18 cellular contexts compared by ENCODE assay signal in the genomic region with DNA sequence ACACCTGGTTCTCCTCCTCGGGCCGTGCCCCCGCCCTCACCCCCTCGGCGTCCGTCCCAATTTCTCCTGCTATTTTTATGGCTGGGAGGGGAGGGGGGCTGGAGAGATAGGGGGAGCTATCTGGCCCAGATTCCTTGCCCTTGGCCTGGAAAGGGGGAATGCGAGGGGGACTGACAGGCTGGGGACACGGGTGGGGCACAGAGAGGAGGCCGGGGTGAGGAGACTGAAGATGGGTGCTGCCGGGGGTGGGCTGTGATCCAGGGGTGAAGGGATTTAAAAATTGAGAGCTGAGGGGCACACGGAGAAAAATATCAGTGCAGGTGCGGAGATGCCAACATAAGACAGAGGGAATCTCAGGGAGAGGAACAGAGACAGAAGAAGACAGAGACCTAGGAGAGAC. TPM values are rescaled to one million over a fixed set of nuclear protein-coding genes. Genes with fewer than 3 reads are reported as not detected.
"Had no signal": no experiment of that assay in that cellular context is flagged by ENCODE, and none has a peak within 500 bp of the region (broad histone marks: within the 10 kb centered on the region; RNA-seq: fewer than 3 reads in every experiment).

No MANE protein-coding gene starts in this region.

- H3K9me3 Mint-ChIP-seq: activated CD8-positive, alpha-beta T cell treated with anti-CD3 and anti-CD28 coated beads for 36 hours; natural killer cell; stimulated activated naive B cell treated with anti-CD40 and anti-IgM and Interleukin-4, amounts not matched to agents 10 μg/mL and 1 μg/mL and 100 μg/mL, for 72 hours; T-helper 2 cell treated with Interferon-gamma antibody and Interleukin-4, amounts not matched to agents 5 μg/mL and 100 μg/mL, for 36 hours had no signal

- H3K9me3 ChIP-seq: esophagus muscularis mucosa, sigmoid colon, upper lobe of right lung had no signal

- H3K36me3 ChIP-seq: esophagus muscularis mucosa, sigmoid colon, upper lobe of right lung had no signal

- H3K27ac Mint-ChIP-seq: activated CD8-positive, alpha-beta T cell treated with anti-CD3 and anti-CD28 coated beads for 36 hours; natural killer cell; stimulated activated naive B cell treated with anti-CD40 and anti-IgM and Interleukin-4, amounts not matched to agents 10 μg/mL and 1 μg/mL and 100 μg/mL, for 72 hours; T-helper 2 cell treated with Interferon-gamma antibody and Interleukin-4, amounts not matched to agents 5 μg/mL and 100 μg/mL, for 36 hours had no signal

- H3K4me3 ChIP-seq: esophagus muscularis mucosa, sigmoid colon, upper lobe of right lung had no signal

- ATAC-seq: activated CD8-positive, alpha-beta T cell treated with anti-CD3 and anti-CD28 coated beads for 36 hours; left lobe of liver; natural killer cell; stimulated activated naive B cell treated with anti-CD40 and anti-IgM and Interleukin-4, amounts not matched to agents 10 μg/mL and 1 μg/mL and 100 μg/mL, for 72 hours; upper lobe of right lung had no signal

- H3K4me3 Mint-ChIP-seq: activated CD8-positive, alpha-beta T cell treated with anti-CD3 and anti-CD28 coated beads for 36 hours; natural killer cell; T-helper 2 cell treated with Interferon-gamma antibody and Interleukin-4, amounts not matched to agents 5 μg/mL and 100 μg/mL, for 36 hours had no signal

- H3K36me3 Mint-ChIP-seq: natural killer cell had no signal

- H3K27ac ChIP-seq: esophagus muscularis mucosa, sigmoid colon, upper lobe of right lung had no signal

- DNase-seq: activated CD4-positive, alpha-beta T cell treated with anti-CD3 and anti-CD28 coated beads for 1 hour; activated CD8-positive, alpha-beta memory T cell treated with anti-CD3 and anti-CD28 coated beads, Interleukin-2, amount 50 U/mL, for 4 hours; activated CD8-positive, alpha-beta T cell treated with anti-CD3 and anti-CD28 coated beads for 36 hours; activated naive CD4-positive, alpha-beta T cell treated with Interleukin-2 at 50 U/mL for 16 hours; central memory CD4-positive, alpha-beta T cell; dermis blood vessel endothelial cell; islet precursor cell; mammary epithelial cell; natural killer cell; sigmoid colon; stimulated activated CD4-positive, alpha-beta T cell treated with anti-CD3 and anti-CD28 coated beads, Interleukin-2, amount 100 ng/mL, for 24 hours; stimulated activated naive B cell treated with anti-CD40 and anti-IgM and Interleukin-4, amounts not matched to agents 10 μg/mL and 1 μg/mL and 100 μg/mL, for 72 hours; upper lobe of right lung had no signal

RNA-seq across cellular contexts. Expression of a gene that starts 2.3 kb away (rescaled TPM):
- total RNA-seq: esophagus muscularis mucosa, mammary epithelial cell, sigmoid colon, upper lobe of right lung had no signal

RNA-seq across cellular contexts. Expression of a gene that starts 24.8 kb away (rescaled TPM):
- total RNA-seq: activated CD8-positive, alpha-beta T cell treated with anti-CD3 and anti-CD28 coated beads for 36 hours; dermis blood vessel endothelial cell; left lobe of liver; mammary epithelial cell; mononuclear cell; natural killer cell; osteocyte; sigmoid colon; upper lobe of right lung had no signal
